Comparison of ENCODE assay signal across 29 cellular contexts in genomic region chr1:227268943-227269342, GRCh38. TPM values are rescaled to one million over a fixed set of nuclear protein-coding genes. Genes with fewer than 3 reads are reported as not detected.
DNase-seq lines count a peak whose midpoint lies in the region; ATAC-seq and TF ChIP-seq lines count a peak whose summit lies in the region.
"Had no signal": no experiment of that assay in that cellular context is flagged by ENCODE, and none has a peak within 500 bp of the region (broad histone marks: within the 10 kb centered on the region; RNA-seq: fewer than 3 reads in every experiment).

No MANE protein-coding gene starts in this region.

- H3K4me1 ChIP-seq in liver (ENCODE audit: control insufficient read depth in 4 of 4, insufficient read depth in 4 of 4, low read length in 3 of 4), result peaks cover 0 to 12% (median 4%) of the 10 kb centered on the region in 4 donors
- H3K4me1 ChIP-seq: BLaER1 treated with 17β-estradiol and CSF1 and Interleukin-3, amounts not matched to agents 10 nM and 100 nM; colonic mucosa had no signal

- H3K4me1 Mint-ChIP-seq in type B pancreatic cell (ENCODE audit: unreplicated experiment), result no peaks in the 10 kb centered on the region
- H3K4me1 Mint-ChIP-seq: activated naive CD8-positive, alpha-beta T cell treated with anti-CD3 and anti-CD28 coated beads, Interleukin-2, amount 50 U/mL, for 24 hours had no signal

- 25% methylated on average over 1 of the region's 1 CpG for WGBS in liver

- no peak overlapping the region for H3K9ac ChIP-seq in liver (ENCODE audit: low read depth in 1 of 2, low read length in 2 of 2)
- H3K9ac ChIP-seq: BLaER1 treated with 17β-estradiol and CSF1 and Interleukin-3, amounts not matched to agents 10 nM and 100 nM had no signal

- no peaks in the 10 kb centered on the region for H3K27me3 Mint-ChIP-seq in type B pancreatic cell

- DNase-seq in COR-L47 (lab: John Stamatoyannopoulos, UW), result peak; percentile 47
- DNase-seq in NCI-H69 (lab: John Stamatoyannopoulos, UW), result peak; percentile 43
- no peak for DNase-seq in dorsolateral prefrontal cortex
- no peak for DNase-seq in type B pancreatic cell (ENCODE audit: extremely low spot score, unreplicated experiment)
- DNase-seq in DMS114 treated with DMSO at 0.1 percent for 48 hours (lab: John Stamatoyannopoulos, UW; ENCODE audit: unreplicated experiment), result no peak
- no peak for DNase-seq in COLO668 (lab: John Stamatoyannopoulos, UW; ENCODE audit: unreplicated experiment)
- DNase-seq: ACHN; activated CD4-positive, alpha-beta T cell treated with anti-CD3 and anti-CD28 coated beads for 1 hour; activated CD8-positive, alpha-beta T cell treated with anti-CD3 and anti-CD28 coated beads, Interleukin-2, amount 10 ng/mL, durations not matched to agents 7 days and 5 days; activated gamma-delta T cell treated with Interleukin-2 at 50 U/mL for 16 hours; activated naive CD8-positive, alpha-beta T cell treated with anti-CD3 and anti-CD28 coated beads, Interleukin-2, amount 50 U/mL, for 24 hours; activated T-cell treated with anti-CD3 and anti-CD28 coated beads for 4 hours; brain microvascular endothelial cell; colonic mucosa; DND-41; endodermal cell; heart right ventricle; mesendoderm; NCI-H1092; NCI-H524; small intestine; stimulated activated CD4-positive, alpha-beta T cell treated with anti-CD3 and anti-CD28 coated beads, Interleukin-1b, Interleukin-23, amount 100 ng/mL, for 48 hours had no signal

- no peak overlapping the region for H3K4me3 Mint-ChIP-seq in type B pancreatic cell
- H3K4me3 Mint-ChIP-seq: activated CD8-positive, alpha-beta T cell treated with anti-CD3 and anti-CD28 coated beads, Interleukin-2, amount 10 ng/mL, durations not matched to agents 7 days and 5 days; activated naive CD8-positive, alpha-beta T cell treated with anti-CD3 and anti-CD28 coated beads, Interleukin-2, amount 50 U/mL, for 24 hours; endodermal cell; T-helper 1 cell treated with Interleukin-12 subunit alpha and Interleukin-12 subunit beta and Interleukin-4 antibody, amounts not matched to agents 30 μg/mL and 1 μg/mL, for 36 hours had no signal

- TF ChIP-seq CTCF in dorsolateral prefrontal cortex (IDR thresholded peaks at IDR 0.05 in 54 of 56, conservative IDR thresholded peaks at IDR 0.05 in 2 of 56; ENCODE audit: low read depth in 1 of 56, partially characterized antibody in 56 of 56) (no peak), liver (IDR thresholded peaks at IDR 0.05; ENCODE audit: low read depth, low read length, missing input control) (no peak), type B pancreatic cell (conservative IDR thresholded peaks at IDR 0.05) (no peak)

- H3K4me3 ChIP-seq in dorsolateral prefrontal cortex, result no peak overlapping the region
- H3K4me3 ChIP-seq in liver (ENCODE audit: low read depth in 1 of 3, low read length in 3 of 3), result no peak overlapping the region
- H3K4me3 ChIP-seq: BLaER1 treated with 17β-estradiol and CSF1 and Interleukin-3, amounts not matched to agents 10 nM and 100 nM; colonic mucosa; GM12878; heart right ventricle; SK-N-MC had no signal

- no peaks in the 10 kb centered on the region for H3K36me3 Mint-ChIP-seq in type B pancreatic cell

- no peak overlapping the region for H3K27ac Mint-ChIP-seq in type B pancreatic cell
- H3K27ac Mint-ChIP-seq: activated CD8-positive, alpha-beta T cell treated with anti-CD3 and anti-CD28 coated beads, Interleukin-2, amount 10 ng/mL, durations not matched to agents 7 days and 5 days; activated naive CD8-positive, alpha-beta T cell treated with anti-CD3 and anti-CD28 coated beads, Interleukin-2, amount 50 U/mL, for 24 hours; endodermal cell; T-helper 1 cell treated with Interleukin-12 subunit alpha and Interleukin-12 subunit beta and Interleukin-4 antibody, amounts not matched to agents 30 μg/mL and 1 μg/mL, for 36 hours had no signal

- no peaks in the 10 kb centered on the region for H3K36me3 ChIP-seq in liver (ENCODE audit: control insufficient read depth in 4 of 4, insufficient read depth in 3 of 4, low read depth in 1 of 4, low read length in 3 of 4)
- H3K36me3 ChIP-seq: BLaER1 treated with 17β-estradiol and CSF1 and Interleukin-3, amounts not matched to agents 10 nM and 100 nM; brain microvascular endothelial cell; colonic mucosa; heart right ventricle had no signal

- intact Hi-C loops in dorsolateral prefrontal cortex (cut with DNase I), result loop anchor here in 1 of 2 donors (5.0 kb wide), 1 partner anchor 43 kb away; no protein-coding TSS in a partner anchor

- H3K27me3 ChIP-seq in dorsolateral prefrontal cortex, result no peaks in the 10 kb centered on the region
- H3K27me3 ChIP-seq in liver (ENCODE audit: control insufficient read depth in 4 of 4, insufficient read depth in 4 of 4, low read length in 3 of 4), result no peaks in the 10 kb centered on the region
- H3K27me3 ChIP-seq: BLaER1 treated with 17β-estradiol and CSF1 and Interleukin-3, amounts not matched to agents 10 nM and 100 nM; brain microvascular endothelial cell; colonic mucosa; heart right ventricle had no signal

- peak in 1 of 2 donors; percentile 26 for TF ChIP-seq RAD21 in liver (IDR thresholded peaks at IDR 0.05)

- no peaks in the 10 kb centered on the region for H3K9me3 ChIP-seq in liver (ENCODE audit: control insufficient read depth in 4 of 4, low read length in 3 of 4)
- H3K9me3 ChIP-seq: BLaER1 treated with 17β-estradiol and CSF1 and Interleukin-3, amounts not matched to agents 10 nM and 100 nM; colonic mucosa; heart right ventricle had no signal

- H3K9me3 Mint-ChIP-seq in type B pancreatic cell, result peaks cover 5% of the 10 kb centered on the region
- H3K9me3 Mint-ChIP-seq: endodermal cell; T-helper 1 cell treated with Interleukin-12 subunit alpha and Interleukin-12 subunit beta and Interleukin-4 antibody, amounts not matched to agents 30 μg/mL and 1 μg/mL, for 36 hours had no signal

- no peak for ATAC-seq in HG03460 (IDR thresholded peaks at IDR 0.05; ENCODE audit: unreplicated experiment)
- ATAC-seq: activated CD8-positive, alpha-beta T cell treated with anti-CD3 and anti-CD28 coated beads, Interleukin-2, amount 10 ng/mL, durations not matched to agents 7 days and 5 days; activated naive CD8-positive, alpha-beta T cell treated with anti-CD3 and anti-CD28 coated beads, Interleukin-2, amount 50 U/mL, for 24 hours; GM12878; heart right ventricle had no signal

- H3K27ac ChIP-seq in dorsolateral prefrontal cortex (peak overlapping the region in 48 of 59 donors; percentile 4 to 82 (median 60)), liver (ENCODE audit: low read depth in 1 of 2, low read length in 2 of 2) (no peak overlapping the region)
- H3K27ac ChIP-seq: BLaER1 treated with 17β-estradiol and CSF1 and Interleukin-3, amounts not matched to agents 10 nM and 100 nM; brain microvascular endothelial cell; colonic mucosa; heart right ventricle; RWPE1; SK-N-MC had no signal

TF ChIP-seq in liver, 16 proteins besides CTCF, POLR2A, EP300 and RAD21 (continues in another document):
- TF ChIP-seq EGR1 (IDR thresholded peaks at IDR 0.05; ENCODE audit: low read depth in 2 of 2) (no peak), FOXA1 (IDR thresholded peaks at IDR 0.05) (peak; percentile 86), GABPA (IDR thresholded peaks at IDR 0.05 in 1 of 2, conservative IDR thresholded peaks at IDR 0.05 in 1 of 2) (no peak), RXRA (IDR thresholded peaks at IDR 0.05) (peak; percentile 17 to 65), HNF4G (IDR thresholded peaks at IDR 0.05) (no peak), YY1 (IDR thresholded peaks at IDR 0.05) (peak; percentile 36), TAF1 (conservative IDR thresholded peaks at IDR 0.05) (no peak), HNF4A (conservative IDR thresholded peaks at IDR 0.05) (peak; percentile 44 to 56), FOXA2 (IDR thresholded peaks at IDR 0.05) (peak; percentile 89), NR2F2 (IDR thresholded peaks at IDR 0.05) (no peak)
- TF ChIP-seq, protein P1, sequence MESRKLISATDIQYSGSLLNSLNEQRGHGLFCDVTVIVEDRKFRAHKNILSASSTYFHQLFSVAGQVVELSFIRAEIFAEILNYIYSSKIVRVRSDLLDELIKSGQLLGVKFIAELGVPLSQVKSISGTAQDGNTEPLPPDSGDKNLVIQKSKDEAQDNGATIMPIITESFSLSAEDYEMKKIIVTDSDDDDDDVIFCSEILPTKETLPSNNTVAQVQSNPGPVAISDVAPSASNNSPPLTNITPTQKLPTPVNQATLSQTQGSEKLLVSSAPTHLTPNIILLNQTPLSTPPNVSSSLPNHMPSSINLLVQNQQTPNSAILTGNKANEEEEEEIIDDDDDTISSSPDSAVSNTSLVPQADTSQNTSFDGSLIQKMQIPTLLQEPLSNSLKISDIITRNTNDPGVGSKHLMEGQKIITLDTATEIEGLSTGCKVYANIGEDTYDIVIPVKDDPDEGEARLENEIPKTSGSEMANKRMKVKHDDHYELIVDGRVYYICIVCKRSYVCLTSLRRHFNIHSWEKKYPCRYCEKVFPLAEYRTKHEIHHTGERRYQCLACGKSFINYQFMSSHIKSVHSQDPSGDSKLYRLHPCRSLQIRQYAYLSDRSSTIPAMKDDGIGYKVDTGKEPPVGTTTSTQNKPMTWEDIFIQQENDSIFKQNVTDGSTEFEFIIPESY (IDR thresholded peaks at IDR 0.05), result peak; percentile 46

RNA-seq across cellular contexts. Expression of gene CDC42BPA, which starts 49.3 kb away (rescaled TPM):
- total RNA-seq in dorsolateral prefrontal cortex (100 to 1,000 TPM in 119 of 120 experiments, 10 to 100 TPM in 1; 97.5 to 158 (median 125) TPM), liver (10 to 100 TPM; 34.4 to 39.9 TPM), type B pancreatic cell (ENCODE audit: low replicate concordance) (18.5 and 33.8 TPM in 2 replicates)
- 10 to 100 TPM in 1 of 2 donors, 1 to 10 TPM in 1; 5.8 to 14.2 TPM for polyA plus RNA-seq in liver

Comparison
In these comparisons a context has a peak if more than half of its experiments do, and no peak if none do; other contexts are left out.
1. DNase-seq: peak in COR-L47 (single experiment) and NCI-H69 (single experiment); none in dorsolateral prefrontal cortex (0 of 10), type B pancreatic cell (single experiment), DMS114 treated with DMSO at 0.1 percent for 48 hours (single experiment) and COLO668 (single experiment).
2. H3K27ac ChIP-seq: peak in dorsolateral prefrontal cortex (48 of 59); none in liver (0 of 2).